16 cellular contexts compared by ENCODE assay signal in genomic region chr19:46069841-46070341, GRCh38. TPM values are rescaled to one million over a fixed set of nuclear protein-coding genes. Genes with fewer than 3 reads are reported as not detected.
A peak's percentile ranks its signal among the peaks of the same experiment; 100 is the strongest.
DNase-seq lines count a peak whose midpoint lies in the region; ATAC-seq and TF ChIP-seq lines count a peak whose summit lies in the region.
"Had no signal": no experiment of that assay in that cellular context is flagged by ENCODE, and none has a peak within 500 bp of the region (broad histone marks: within the 10 kb centered on the region; RNA-seq: fewer than 3 reads in every experiment).

No MANE protein-coding gene starts in this region.

- no peak overlapping the region for H3K4me3 Mint-ChIP-seq in T-helper 17 cell
- H3K4me3 Mint-ChIP-seq: CD4-positive, CD25-positive, alpha-beta regulatory T cell had no signal

- POLR2A ChIA-PET in BJ (lab: Charles Lee), result interaction anchor here (0.5 kb wide), 1 partner anchor 1030 kb away, joined by 4 read pairs; no protein-coding TSS in a partner anchor

- H3K36me3 ChIP-seq in BJ (ENCODE audit: control insufficient read depth, insufficient read depth, low read length) (no peaks in the 10 kb centered on the region), MG63 (no peaks in the 10 kb centered on the region), kidney epithelial cell (ENCODE audit: control insufficient read depth, insufficient read depth, low read length) (no peaks in the 10 kb centered on the region)
- H3K36me3 ChIP-seq: right atrium auricular region, upper lobe of left lung had no signal

- H3K36me3 Mint-ChIP-seq in T-helper 17 cell (ENCODE audit: low read depth), result no peaks in the 10 kb centered on the region
- H3K36me3 Mint-ChIP-seq: CD4-positive, CD25-positive, alpha-beta regulatory T cell had no signal

- H3K27me3 ChIP-seq in BJ (ENCODE audit: control insufficient read depth, insufficient read depth, low read length), result peaks cover 10% of the 10 kb centered on the region
- H3K27me3 ChIP-seq in MG63, result peaks cover 14% of the 10 kb centered on the region
- peaks cover 7% of the 10 kb centered on the region for H3K27me3 ChIP-seq in kidney epithelial cell (ENCODE audit: control insufficient read depth, insufficient read depth, low read length)
- H3K27me3 ChIP-seq: right atrium auricular region had no signal

- peak; percentile 32 for DNase-seq in BJ (ENCODE audit: low read depth)
- peak; percentile 73 for DNase-seq in MG63
- DNase-seq in cardiac fibroblast (ENCODE audit: low read depth in 2 of 2), result peak; percentile 94 to 97
- peak; percentile 21 for DNase-seq in kidney epithelial cell (ENCODE audit: low read depth)
- DNase-seq in T-helper 17 cell, result no peak
- DNase-seq: activated CD4-positive, alpha-beta T cell treated with anti-CD3 and anti-CD28 coated beads for 48 hours; activated effector memory CD4-positive, alpha-beta T cell treated with Interleukin-2 at 50 U/mL for 16 hours; CD4-positive, CD25-positive, alpha-beta regulatory T cell; hippocampal formation; NCI-H526; upper lobe of left lung had no signal

- no peak overlapping the region for H3K4me3 ChIP-seq in BJ (ENCODE audit: low read depth, low read length)
- H3K4me3 ChIP-seq in MG63, result no peak overlapping the region
- no peak overlapping the region for H3K4me3 ChIP-seq in cardiac fibroblast (replicated peaks in 1 of 2; ENCODE audit: low read depth in 2 of 2, low read length in 2 of 2)
- H3K4me3 ChIP-seq in kidney epithelial cell (ENCODE audit: low read depth, low read length), result no peak overlapping the region
- H3K4me3 ChIP-seq: right atrium auricular region, SK-N-MC, upper lobe of left lung had no signal

- ATAC-seq in HG03196 (IDR thresholded peaks at IDR 0.05; ENCODE audit: unreplicated experiment) (no peak), T-helper 17 cell (no peak), GM18873 (IDR thresholded peaks at IDR 0.05; ENCODE audit: low FRiP score, unreplicated experiment) (no peak), GM21381 (IDR thresholded peaks at IDR 0.05; ENCODE audit: unreplicated experiment) (no peak)

- no peak for TF ChIP-seq CTCF in BJ (IDR thresholded peaks at IDR 0.05; ENCODE audit: insufficient read depth, low read depth, low read length)
- no peak for TF ChIP-seq CTCF in cardiac fibroblast (IDR thresholded peaks at IDR 0.05; ENCODE audit: low read depth, low read length)
- no peak for TF ChIP-seq CTCF in kidney epithelial cell (IDR thresholded peaks at IDR 0.05; ENCODE audit: insufficient read depth, low read length, poor library complexity, severe bottlenecking)

- H3K9me3 ChIP-seq in MG63, result no peaks in the 10 kb centered on the region
- no peaks in the 10 kb centered on the region for H3K9me3 ChIP-seq in T-helper 17 cell (ENCODE audit: control insufficient read depth, low read length, poor library complexity, severe bottlenecking)
- H3K9me3 ChIP-seq: right atrium auricular region, upper lobe of left lung had no signal

- peaks cover 87% of the 10 kb centered on the region for H3K27me3 Mint-ChIP-seq in T-helper 17 cell

- CTCF ChIA-PET in BJ (lab: Yijun Ruan, JAX), result interaction anchor here (0.6 to 4.3 kb wide), 5 partner anchors 13 to 195 kb away, joined by 3 to 23 read pairs (median 3); no protein-coding TSS in a partner anchor

- H3K4me1 Mint-ChIP-seq in T-helper 17 cell, result no peaks in the 10 kb centered on the region
- H3K4me1 Mint-ChIP-seq: CD4-positive, CD25-positive, alpha-beta regulatory T cell had no signal

- no peak overlapping the region for H3K27ac Mint-ChIP-seq in T-helper 17 cell
- H3K27ac Mint-ChIP-seq: CD4-positive, CD25-positive, alpha-beta regulatory T cell had no signal

RNA-seq across cellular contexts. Expression of gene IGFL4, which starts 29.1 kb away (rescaled TPM):
- not detected in 2 replicates for polyA plus RNA-seq in BJ (2011; rRNA removed)
- not detected in 2 replicates for polyA minus RNA-seq in BJ (2011; rRNA and poly(A)+ RNA removed)
- total RNA-seq in MG63 (2014; rRNA removed; shearing (Covaris generic); ENCODE audit: low replicate concordance), result not detected in 2 replicates
- total RNA-seq in kidney epithelial cell (not detected in 2 replicates), T-helper 17 cell (not detected)
- total RNA-seq: CD4-positive, CD25-positive, alpha-beta regulatory T cell; right atrium auricular region; upper lobe of left lung had no signal
- polyA plus RNA-seq: CD4-positive, CD25-positive, alpha-beta regulatory T cell had no signal

RNA-seq across cellular contexts. Expression of gene PGLYRP1, which starts 47.0 kb away (rescaled TPM):
- not detected in 2 replicates for polyA plus RNA-seq in BJ (2011; rRNA removed)
- polyA minus RNA-seq in BJ (2011; rRNA and poly(A)+ RNA removed), result not detected in 2 replicates
- total RNA-seq in MG63 (2014; rRNA removed; shearing (Covaris generic); ENCODE audit: low replicate concordance), result not detected in 2 replicates
- total RNA-seq in kidney epithelial cell, result not detected in 2 replicates
- total RNA-seq in T-helper 17 cell, result not detected
- total RNA-seq: CD4-positive, CD25-positive, alpha-beta regulatory T cell; right atrium auricular region had no signal
- polyA plus RNA-seq: CD4-positive, CD25-positive, alpha-beta regulatory T cell had no signal

RNA-seq across cellular contexts. Expression of gene IGFL3, which starts 54.6 kb away (rescaled TPM):
- polyA plus RNA-seq in BJ (2011; rRNA removed), result not detected in 2 replicates
- polyA minus RNA-seq in BJ (2011; rRNA and poly(A)+ RNA removed), result not detected in 2 replicates
- total RNA-seq in MG63 (2014; rRNA removed; shearing (Covaris generic); ENCODE audit: low replicate concordance), result not detected in 2 replicates
- total RNA-seq in kidney epithelial cell (not detected in 2 replicates), T-helper 17 cell (not detected)
- total RNA-seq: CD4-positive, CD25-positive, alpha-beta regulatory T cell; right atrium auricular region; upper lobe of left lung had no signal
- polyA plus RNA-seq: CD4-positive, CD25-positive, alpha-beta regulatory T cell had no signal

Comparison
In these comparisons a context has a peak if more than half of its experiments do, and no peak if none do; other contexts are left out.
1. DNase-seq: peak in BJ (single experiment), MG63 (single experiment), cardiac fibroblast (2 of 2) and kidney epithelial cell (single experiment); none in T-helper 17 cell (0 of 3).